Comparison of ENCODE assay signal across 10 cellular contexts in genomic region chr3:130850846-130851245, GRCh38. TPM values are rescaled to one million over a fixed set of nuclear protein-coding genes. Genes with fewer than 3 reads are reported as not detected.
DNase-seq lines count a peak whose midpoint lies in the region; ATAC-seq and TF ChIP-seq lines count a peak whose summit lies in the region.
"Had no signal": no experiment of that assay in that cellular context is flagged by ENCODE, and none has a peak within 500 bp of the region (broad histone marks: within the 10 kb centered on the region; RNA-seq: fewer than 3 reads in every experiment).

No MANE protein-coding gene starts in this region.

- peak overlapping the region; percentile 26 for H3K27ac Mint-ChIP-seq in activated naive CD4-positive, alpha-beta T cell treated with anti-CD3 and anti-CD28 coated beads, Interleukin-2, amount 10 ng/mL, durations not matched to agents 7 days and 5 days

- H3K4me1 ChIP-seq in right cardiac atrium (ENCODE audit: control insufficient read depth, insufficient read depth, low read length) (peaks cover 6% of the 10 kb centered on the region), testis (peaks cover 8% of the 10 kb centered on the region)

- no peaks in the 10 kb centered on the region for H3K9me3 Mint-ChIP-seq in activated naive CD4-positive, alpha-beta T cell treated with anti-CD3 and anti-CD28 coated beads, Interleukin-2, amount 10 ng/mL, durations not matched to agents 7 days and 5 days

- no peak for TF ChIP-seq CTCF in VCaP (conservative IDR thresholded peaks at IDR 0.05)
- no peak for TF ChIP-seq CTCF in testis (IDR thresholded peaks at IDR 0.05)

- H3K27ac ChIP-seq in VCaP (peak overlapping the region; percentile 100), right cardiac atrium (ENCODE audit: low read length) (no peak overlapping the region), testis (peak overlapping the region; percentile 80 to 83)

- no peak for TF ChIP-seq POLR2A in testis (IDR thresholded peaks at IDR 0.05)

- CTCF ChIA-PET in activated naive CD4-positive, alpha-beta T cell treated with anti-CD3 and anti-CD28 coated beads, Interleukin-2, amount 10 ng/mL, durations not matched to agents 7 days and 5 days (lab: Charles Lee): interaction anchor here (1.4 to 2.3 kb wide), 2 partner anchors 11 to 42 kb away, joined by 5 to 16 read pairs; partner anchors contain the start of gene ATP2C1

- intact Hi-C loops in right cardiac atrium (cut with DNase I): no loop called here
- intact Hi-C loops in testis (cut with DNase I; ENCODE audit: low total_unique reads): no loop called here

- H3K4me3 Mint-ChIP-seq in activated naive CD4-positive, alpha-beta T cell treated with anti-CD3 and anti-CD28 coated beads, Interleukin-2, amount 10 ng/mL, durations not matched to agents 7 days and 5 days: no peak overlapping the region

- H3K4me3 ChIP-seq in right cardiac atrium (ENCODE audit: low read length) (peak overlapping the region; percentile 60), testis (peak overlapping the region; percentile 8 to 33)

- DNase-seq in activated naive CD4-positive, alpha-beta T cell treated with anti-CD3 and anti-CD28 coated beads, Interleukin-2, amount 10 ng/mL, durations not matched to agents 7 days and 5 days: no peak
- DNase-seq in activated naive CD4-positive, alpha-beta T cell (lab: John Stamatoyannopoulos, UW): no peak
- DNase-seq in right cardiac atrium (no peak), testis (peak; percentile 23), HCEC 1CT (no peak), NCI-H748 (lab: John Stamatoyannopoulos, UW; ENCODE audit: unreplicated experiment) (no peak), NCI-H524 (lab: John Stamatoyannopoulos, UW) (no peak)
- DNase-seq: NCI-H1436 treated with DMSO at 0.1 percent for 48 hours, SW 1271 had no signal

- no peaks in the 10 kb centered on the region for H3K36me3 Mint-ChIP-seq in activated naive CD4-positive, alpha-beta T cell treated with anti-CD3 and anti-CD28 coated beads, Interleukin-2, amount 10 ng/mL, durations not matched to agents 7 days and 5 days

- H3K9me3 ChIP-seq in right cardiac atrium (ENCODE audit: control insufficient read depth, low read length): no peaks in the 10 kb centered on the region
- H3K9me3 ChIP-seq in testis: no peaks in the 10 kb centered on the region

- no peaks in the 10 kb centered on the region for H3K36me3 ChIP-seq in testis (ENCODE audit: low read depth, missing control alignments)

- peaks cover 24% of the 10 kb centered on the region for H3K4me1 Mint-ChIP-seq in activated naive CD4-positive, alpha-beta T cell treated with anti-CD3 and anti-CD28 coated beads, Interleukin-2, amount 10 ng/mL, durations not matched to agents 7 days and 5 days

- H3K27me3 ChIP-seq in right cardiac atrium (ENCODE audit: control insufficient read depth, insufficient read depth) (no peaks in the 10 kb centered on the region), testis (no peaks in the 10 kb centered on the region)

- 27% methylated on average over 7 of the region's 7 CpGs for WGBS in right cardiac atrium
- 28 to 46% methylated on average over 7 of the region's 7 CpGs for WGBS in testis, 2 donors

- ATAC-seq in right cardiac atrium: no peak

- peaks cover 4% of the 10 kb centered on the region for H3K27me3 Mint-ChIP-seq in activated naive CD4-positive, alpha-beta T cell treated with anti-CD3 and anti-CD28 coated beads, Interleukin-2, amount 10 ng/mL, durations not matched to agents 7 days and 5 days

RNA-seq across cellular contexts. Expression of gene ATP2C1, which starts 43.0 kb away (rescaled TPM):
- total RNA-seq in right cardiac atrium: 10 to 100 TPM; 55.7 to 59.8 (median 57.5) TPM
- polyA plus RNA-seq in right cardiac atrium: 33.3 TPM
- total RNA-seq in testis: 100 to 1,000 TPM in 1 of 2 donors, 10 to 100 TPM in 1; 88.0 to 103 TPM
- polyA plus RNA-seq in testis (ENCODE audit: insufficient read depth, low read depth, low replicate concordance): 51.0 TPM
